In genomic region chr7:22821702-22822485, GRCh38 we compare ENCODE assay signal across 8 cellular contexts. TPM values are rescaled to one million over a fixed set of nuclear protein-coding genes. Genes with fewer than 3 reads are reported as not detected.
DNase-seq lines count a peak whose midpoint lies in the region; ATAC-seq and TF ChIP-seq lines count a peak whose summit lies in the region.

No MANE protein-coding gene starts in this region.

- H3K4me1 Mint-ChIP-seq in T-helper 2 cell treated with Interferon-gamma antibody and Interleukin-4, amounts not matched to agents 5 μg/mL and 100 μg/mL, for 36 hours (ENCODE audit: low read depth): peaks cover 30% of the 10 kb centered on the region

- H3K4me3 Mint-ChIP-seq in T-helper 2 cell treated with Interferon-gamma antibody and Interleukin-4, amounts not matched to agents 5 μg/mL and 100 μg/mL, for 36 hours: peak overlapping the region; percentile 96

- peak overlapping the region; percentile 63 for H2AFZ ChIP-seq in neural cell (ENCODE audit: low read depth, low read length)

- H3K9me3 ChIP-seq in esophagus muscularis mucosa (no peaks in the 10 kb centered on the region), neural cell (ENCODE audit: low read length) (no peaks in the 10 kb centered on the region)

- no peak for TF ChIP-seq RAD21 in neural cell (conservative IDR thresholded peaks at IDR 0.05)

- ATAC-seq in GM21528 (IDR thresholded peaks at IDR 0.05; ENCODE audit: low FRiP score, unreplicated experiment) (peak; percentile 7), GM18520 (IDR thresholded peaks at IDR 0.05; ENCODE audit: unreplicated experiment) (no peak)

- H3K27me3 ChIP-seq in esophagus muscularis mucosa: no peaks in the 10 kb centered on the region
- H3K27me3 ChIP-seq in neural cell (ENCODE audit: insufficient read depth, low read depth, low read length): no peaks in the 10 kb centered on the region

- peaks cover 8 to 13% (median 9%) of the 10 kb centered on the region in 4 donors for H3K36me3 ChIP-seq in esophagus muscularis mucosa
- H3K36me3 ChIP-seq in neural cell (ENCODE audit: insufficient read depth, low read length): no peaks in the 10 kb centered on the region

- no peaks in the 10 kb centered on the region for H3K9me3 Mint-ChIP-seq in T-helper 2 cell treated with Interferon-gamma antibody and Interleukin-4, amounts not matched to agents 5 μg/mL and 100 μg/mL, for 36 hours

- peak overlapping the region; percentile 57 for H3K27ac ChIP-seq in 22Rv1
- peak overlapping the region; percentile 78 to 89 (median 86) for H3K27ac ChIP-seq in esophagus muscularis mucosa (replicated peaks in 1 of 4)
- peak overlapping the region; percentile 70 for H3K27ac ChIP-seq in neural cell (ENCODE audit: low read length)

- H3K27me3 Mint-ChIP-seq in T-helper 2 cell treated with Interferon-gamma antibody and Interleukin-4, amounts not matched to agents 5 μg/mL and 100 μg/mL, for 36 hours (ENCODE audit: low read depth): peaks cover 20% of the 10 kb centered on the region

- peaks cover 10% of the 10 kb centered on the region for H3K36me3 Mint-ChIP-seq in T-helper 2 cell treated with Interferon-gamma antibody and Interleukin-4, amounts not matched to agents 5 μg/mL and 100 μg/mL, for 36 hours (ENCODE audit: low read depth)

- TF ChIP-seq CTCF in 22Rv1 (IDR thresholded peaks at IDR 0.05) (no peak), esophagus muscularis mucosa (IDR thresholded peaks at IDR 0.05) (no peak), neural cell (IDR thresholded peaks at IDR 0.05; ENCODE audit: poor library complexity, severe bottlenecking) (no peak)

- peaks cover 14 to 46% (median 37%) of the 10 kb centered on the region in 4 donors for H3K4me1 ChIP-seq in esophagus muscularis mucosa

- H3F3A ChIP-seq in neural cell (ENCODE audit: insufficient read depth, low read length, poor library complexity, severe bottlenecking): no peaks in the 10 kb centered on the region

- TF ChIP-seq POLR2A in esophagus muscularis mucosa (IDR thresholded peaks at IDR 0.05; ENCODE audit: low read depth): no peak

- H4K20me1 ChIP-seq in neural cell (ENCODE audit: insufficient read depth): no peaks in the 10 kb centered on the region

- intact Hi-C loops in esophagus muscularis mucosa (cut with DNase I): loop anchor here (10.0 kb wide), 1 partner anchor 193 kb away; the partner anchor contains the start of gene HYCC1

- H3K9me2 ChIP-seq in neural cell (ENCODE audit: insufficient read depth, low read length): no peaks in the 10 kb centered on the region

- peak; percentile 12 for DNase-seq in T-helper 2 cell treated with Interferon-gamma antibody and Interleukin-4, amounts not matched to agents 5 μg/mL and 100 μg/mL, for 36 hours (ENCODE audit: low spot score)
- no peak for DNase-seq in esophagus muscularis mucosa (ENCODE audit: extremely low spot score)
- no peak for DNase-seq in effector CD4-positive, alpha-beta T cell
- no peak for DNase-seq in activated effector memory CD4-positive, alpha-beta T cell treated with Interleukin-2 at 50 U/mL for 16 hours

- peak overlapping the region; percentile 75 for H3K9ac ChIP-seq in neural cell (ENCODE audit: low read length)

- peak overlapping the region; percentile 95 for H3K27ac Mint-ChIP-seq in T-helper 2 cell treated with Interferon-gamma antibody and Interleukin-4, amounts not matched to agents 5 μg/mL and 100 μg/mL, for 36 hours

- TF ChIP-seq EP300 in esophagus muscularis mucosa (IDR thresholded peaks at IDR 0.05) (no peak), neural cell (conservative IDR thresholded peaks at IDR 0.05; ENCODE audit: poor library complexity, severe bottlenecking) (no peak)

- H3K4me2 ChIP-seq in neural cell (ENCODE audit: low read length): peak overlapping the region; percentile 84

- H3K4me3 ChIP-seq in esophagus muscularis mucosa (peak overlapping the region; percentile 72 to 85 (median 82)), neural cell (ENCODE audit: low read length) (peak overlapping the region; percentile 78)

- 9% methylated on average over 18 of the region's 18 CpGs for WGBS in esophagus muscularis mucosa

- H3K79me2 ChIP-seq in neural cell (replicated peaks; ENCODE audit: insufficient read depth, low read length): peaks cover 15% of the 10 kb centered on the region

TF ChIP-seq in neural cell, 6 proteins besides CTCF, POLR2A, EP300 and RAD21:
- TF ChIP-seq, protein P1, sequence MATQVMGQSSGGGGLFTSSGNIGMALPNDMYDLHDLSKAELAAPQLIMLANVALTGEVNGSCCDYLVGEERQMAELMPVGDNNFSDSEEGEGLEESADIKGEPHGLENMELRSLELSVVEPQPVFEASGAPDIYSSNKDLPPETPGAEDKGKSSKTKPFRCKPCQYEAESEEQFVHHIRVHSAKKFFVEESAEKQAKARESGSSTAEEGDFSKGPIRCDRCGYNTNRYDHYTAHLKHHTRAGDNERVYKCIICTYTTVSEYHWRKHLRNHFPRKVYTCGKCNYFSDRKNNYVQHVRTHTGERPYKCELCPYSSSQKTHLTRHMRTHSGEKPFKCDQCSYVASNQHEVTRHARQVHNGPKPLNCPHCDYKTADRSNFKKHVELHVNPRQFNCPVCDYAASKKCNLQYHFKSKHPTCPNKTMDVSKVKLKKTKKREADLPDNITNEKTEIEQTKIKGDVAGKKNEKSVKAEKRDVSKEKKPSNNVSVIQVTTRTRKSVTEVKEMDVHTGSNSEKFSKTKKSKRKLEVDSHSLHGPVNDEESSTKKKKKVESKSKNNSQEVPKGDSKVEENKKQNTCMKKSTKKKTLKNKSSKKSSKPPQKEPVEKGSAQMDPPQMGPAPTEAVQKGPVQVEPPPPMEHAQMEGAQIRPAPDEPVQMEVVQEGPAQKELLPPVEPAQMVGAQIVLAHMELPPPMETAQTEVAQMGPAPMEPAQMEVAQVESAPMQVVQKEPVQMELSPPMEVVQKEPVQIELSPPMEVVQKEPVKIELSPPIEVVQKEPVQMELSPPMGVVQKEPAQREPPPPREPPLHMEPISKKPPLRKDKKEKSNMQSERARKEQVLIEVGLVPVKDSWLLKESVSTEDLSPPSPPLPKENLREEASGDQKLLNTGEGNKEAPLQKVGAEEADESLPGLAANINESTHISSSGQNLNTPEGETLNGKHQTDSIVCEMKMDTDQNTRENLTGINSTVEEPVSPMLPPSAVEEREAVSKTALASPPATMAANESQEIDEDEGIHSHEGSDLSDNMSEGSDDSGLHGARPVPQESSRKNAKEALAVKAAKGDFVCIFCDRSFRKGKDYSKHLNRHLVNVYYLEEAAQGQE (IDR thresholded peaks at IDR 0.05; ENCODE audit: borderline replicate concordance): no peak
- TF ChIP-seq MXI1 (conservative IDR thresholded peaks at IDR 0.05; ENCODE audit: poor library complexity, severe bottlenecking): no peak

RNA-seq across cellular contexts. Expression of gene TOMM7, which starts 0.8 kb away (rescaled TPM):
- total RNA-seq in esophagus muscularis mucosa: 100 to 1,000 TPM; 141 to 303 (median 267) TPM
- 216 and 241 TPM in 2 replicates for polyA plus RNA-seq in neural cell
- 44.6 and 52.3 TPM in 2 replicates for polyA minus RNA-seq in neural cell
